ENCODE assay signal across 1 cellular context in the genomic region with DNA sequence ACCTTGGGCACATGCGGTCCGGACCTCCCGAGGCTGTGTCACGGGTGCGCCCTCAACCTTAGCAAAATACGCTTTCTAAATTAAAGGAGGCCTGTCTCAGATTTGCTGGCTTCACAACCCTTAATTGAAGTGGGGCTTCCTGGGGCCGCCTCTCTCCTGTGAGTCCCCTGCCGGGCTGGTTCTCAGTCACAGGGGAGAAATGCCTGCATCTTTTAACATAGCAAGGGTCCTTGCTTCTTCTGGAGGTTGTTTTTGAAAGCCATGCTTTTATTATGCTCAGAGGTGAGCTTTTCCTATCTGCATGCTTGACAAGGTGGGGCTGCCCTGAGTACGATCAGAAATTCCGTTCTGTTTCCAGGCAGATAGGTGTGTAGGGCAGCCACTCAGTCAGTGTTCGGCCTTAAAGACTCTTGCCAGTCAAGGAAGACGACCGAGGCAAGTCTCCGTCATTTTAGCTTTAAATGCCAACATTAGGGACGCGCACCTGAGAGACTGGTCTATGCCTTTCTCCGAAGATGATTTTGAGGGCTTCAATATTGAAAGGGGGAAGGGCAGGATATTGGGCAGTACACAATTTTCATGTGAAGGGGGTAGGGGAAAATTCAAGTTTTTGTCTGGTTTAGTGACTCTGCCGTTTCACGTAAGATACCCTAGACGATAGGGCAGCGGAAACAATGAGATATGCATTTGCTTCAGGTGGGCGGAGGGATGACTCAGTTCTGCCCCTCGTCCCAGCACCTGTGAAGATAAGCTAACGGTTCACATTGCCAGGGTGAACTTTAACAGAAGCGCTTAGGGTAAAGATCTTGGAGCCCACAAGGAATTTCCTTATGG.
TF ChIP-seq lines count a peak whose summit lies in the region.

No MANE protein-coding gene starts in this region.

TF ChIP-seq in GM12878, 131 proteins besides CTCF, POLR2A, EP300 and RAD21 (continued from another document and continues in another):
- TF ChIP-seq, protein P1, sequence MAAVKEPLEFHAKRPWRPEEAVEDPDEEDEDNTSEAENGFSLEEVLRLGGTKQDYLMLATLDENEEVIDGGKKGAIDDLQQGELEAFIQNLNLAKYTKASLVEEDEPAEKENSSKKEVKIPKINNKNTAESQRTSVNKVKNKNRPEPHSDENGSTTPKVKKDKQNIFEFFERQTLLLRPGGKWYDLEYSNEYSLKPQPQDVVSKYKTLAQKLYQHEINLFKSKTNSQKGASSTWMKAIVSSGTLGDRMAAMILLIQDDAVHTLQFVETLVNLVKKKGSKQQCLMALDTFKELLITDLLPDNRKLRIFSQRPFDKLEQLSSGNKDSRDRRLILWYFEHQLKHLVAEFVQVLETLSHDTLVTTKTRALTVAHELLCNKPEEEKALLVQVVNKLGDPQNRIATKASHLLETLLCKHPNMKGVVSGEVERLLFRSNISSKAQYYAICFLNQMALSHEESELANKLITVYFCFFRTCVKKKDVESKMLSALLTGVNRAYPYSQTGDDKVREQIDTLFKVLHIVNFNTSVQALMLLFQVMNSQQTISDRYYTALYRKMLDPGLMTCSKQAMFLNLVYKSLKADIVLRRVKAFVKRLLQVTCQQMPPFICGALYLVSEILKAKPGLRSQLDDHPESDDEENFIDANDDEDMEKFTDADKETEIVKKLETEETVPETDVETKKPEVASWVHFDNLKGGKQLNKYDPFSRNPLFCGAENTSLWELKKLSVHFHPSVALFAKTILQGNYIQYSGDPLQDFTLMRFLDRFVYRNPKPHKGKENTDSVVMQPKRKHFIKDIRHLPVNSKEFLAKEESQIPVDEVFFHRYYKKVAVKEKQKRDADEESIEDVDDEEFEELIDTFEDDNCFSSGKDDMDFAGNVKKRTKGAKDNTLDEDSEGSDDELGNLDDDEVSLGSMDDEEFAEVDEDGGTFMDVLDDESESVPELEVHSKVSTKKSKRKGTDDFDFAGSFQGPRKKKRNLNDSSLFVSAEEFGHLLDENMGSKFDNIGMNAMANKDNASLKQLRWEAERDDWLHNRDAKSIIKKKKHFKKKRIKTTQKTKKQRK (IDR thresholded peaks at IDR 0.05; ENCODE audit: low read depth, low read length) = no peak
- TF ChIP-seq RAD51 (IDR thresholded peaks at IDR 0.05) = no peak
- no peak for TF ChIP-seq SREBF2 (IDR thresholded peaks at IDR 0.05; ENCODE audit: low read length)
- TF ChIP-seq, protein P2, sequence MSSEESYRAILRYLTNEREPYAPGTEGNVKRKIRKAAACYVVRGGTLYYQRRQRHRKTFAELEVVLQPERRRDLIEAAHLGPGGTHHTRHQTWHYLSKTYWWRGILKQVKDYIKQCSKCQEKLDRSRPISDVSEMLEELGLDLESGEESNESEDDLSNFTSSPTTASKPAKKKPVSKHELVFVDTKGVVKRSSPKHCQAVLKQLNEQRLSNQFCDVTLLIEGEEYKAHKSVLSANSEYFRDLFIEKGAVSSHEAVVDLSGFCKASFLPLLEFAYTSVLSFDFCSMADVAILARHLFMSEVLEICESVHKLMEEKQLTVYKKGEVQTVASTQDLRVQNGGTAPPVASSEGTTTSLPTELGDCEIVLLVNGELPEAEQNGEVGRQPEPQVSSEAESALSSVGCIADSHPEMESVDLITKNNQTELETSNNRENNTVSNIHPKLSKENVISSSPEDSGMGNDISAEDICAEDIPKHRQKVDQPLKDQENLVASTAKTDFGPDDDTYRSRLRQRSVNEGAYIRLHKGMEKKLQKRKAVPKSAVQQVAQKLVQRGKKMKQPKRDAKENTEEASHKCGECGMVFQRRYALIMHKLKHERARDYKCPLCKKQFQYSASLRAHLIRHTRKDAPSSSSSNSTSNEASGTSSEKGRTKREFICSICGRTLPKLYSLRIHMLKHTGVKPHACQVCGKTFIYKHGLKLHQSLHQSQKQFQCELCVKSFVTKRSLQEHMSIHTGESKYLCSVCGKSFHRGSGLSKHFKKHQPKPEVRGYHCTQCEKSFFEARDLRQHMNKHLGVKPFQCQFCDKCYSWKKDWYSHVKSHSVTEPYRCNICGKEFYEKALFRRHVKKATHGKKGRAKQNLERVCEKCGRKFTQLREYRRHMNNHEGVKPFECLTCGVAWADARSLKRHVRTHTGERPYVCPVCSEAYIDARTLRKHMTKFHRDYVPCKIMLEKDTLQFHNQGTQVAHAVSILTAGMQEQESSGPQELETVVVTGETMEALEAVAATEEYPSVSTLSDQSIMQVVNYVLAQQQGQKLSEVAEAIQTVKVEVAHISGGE (CRISPR knock-in tag; IDR thresholded peaks at IDR 0.05) = no peak
- TF ChIP-seq NRF1 (conservative IDR thresholded peaks at IDR 0.05; ENCODE audit: low read depth, low read length) = no peak
- TF ChIP-seq, protein P3, sequence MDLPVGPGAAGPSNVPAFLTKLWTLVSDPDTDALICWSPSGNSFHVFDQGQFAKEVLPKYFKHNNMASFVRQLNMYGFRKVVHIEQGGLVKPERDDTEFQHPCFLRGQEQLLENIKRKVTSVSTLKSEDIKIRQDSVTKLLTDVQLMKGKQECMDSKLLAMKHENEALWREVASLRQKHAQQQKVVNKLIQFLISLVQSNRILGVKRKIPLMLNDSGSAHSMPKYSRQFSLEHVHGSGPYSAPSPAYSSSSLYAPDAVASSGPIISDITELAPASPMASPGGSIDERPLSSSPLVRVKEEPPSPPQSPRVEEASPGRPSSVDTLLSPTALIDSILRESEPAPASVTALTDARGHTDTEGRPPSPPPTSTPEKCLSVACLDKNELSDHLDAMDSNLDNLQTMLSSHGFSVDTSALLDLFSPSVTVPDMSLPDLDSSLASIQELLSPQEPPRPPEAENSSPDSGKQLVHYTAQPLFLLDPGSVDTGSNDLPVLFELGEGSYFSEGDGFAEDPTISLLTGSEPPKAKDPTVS (IDR thresholded peaks at IDR 0.05; ENCODE audit: low read depth, low read length) = no peak
- TF ChIP-seq TARDBP (IDR thresholded peaks at IDR 0.05; ENCODE audit: borderline replicate concordance) = no peak
- TF ChIP-seq, protein P4, sequence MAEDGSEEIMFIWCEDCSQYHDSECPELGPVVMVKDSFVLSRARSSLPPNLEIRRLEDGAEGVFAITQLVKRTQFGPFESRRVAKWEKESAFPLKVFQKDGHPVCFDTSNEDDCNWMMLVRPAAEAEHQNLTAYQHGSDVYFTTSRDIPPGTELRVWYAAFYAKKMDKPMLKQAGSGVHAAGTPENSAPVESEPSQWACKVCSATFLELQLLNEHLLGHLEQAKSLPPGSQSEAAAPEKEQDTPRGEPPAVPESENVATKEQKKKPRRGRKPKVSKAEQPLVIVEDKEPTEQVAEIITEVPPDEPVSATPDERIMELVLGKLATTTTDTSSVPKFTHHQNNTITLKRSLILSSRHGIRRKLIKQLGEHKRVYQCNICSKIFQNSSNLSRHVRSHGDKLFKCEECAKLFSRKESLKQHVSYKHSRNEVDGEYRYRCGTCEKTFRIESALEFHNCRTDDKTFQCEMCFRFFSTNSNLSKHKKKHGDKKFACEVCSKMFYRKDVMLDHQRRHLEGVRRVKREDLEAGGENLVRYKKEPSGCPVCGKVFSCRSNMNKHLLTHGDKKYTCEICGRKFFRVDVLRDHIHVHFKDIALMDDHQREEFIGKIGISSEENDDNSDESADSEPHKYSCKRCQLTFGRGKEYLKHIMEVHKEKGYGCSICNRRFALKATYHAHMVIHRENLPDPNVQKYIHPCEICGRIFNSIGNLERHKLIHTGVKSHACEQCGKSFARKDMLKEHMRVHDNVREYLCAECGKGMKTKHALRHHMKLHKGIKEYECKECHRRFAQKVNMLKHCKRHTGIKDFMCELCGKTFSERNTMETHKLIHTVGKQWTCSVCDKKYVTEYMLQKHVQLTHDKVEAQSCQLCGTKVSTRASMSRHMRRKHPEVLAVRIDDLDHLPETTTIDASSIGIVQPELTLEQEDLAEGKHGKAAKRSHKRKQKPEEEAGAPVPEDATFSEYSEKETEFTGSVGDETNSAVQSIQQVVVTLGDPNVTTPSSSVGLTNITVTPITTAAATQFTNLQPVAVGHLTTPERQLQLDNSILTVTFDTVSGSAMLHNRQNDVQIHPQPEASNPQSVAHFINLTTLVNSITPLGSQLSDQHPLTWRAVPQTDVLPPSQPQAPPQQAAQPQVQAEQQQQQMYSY (CRISPR knock-in tag; IDR thresholded peaks at IDR 0.05) = no peak
- no peak for TF ChIP-seq SMAD1 (IDR thresholded peaks at IDR 0.05; ENCODE audit: low read depth, partially characterized antibody)
- no peak for TF ChIP-seq EED (IDR thresholded peaks at IDR 0.05; ENCODE audit: low read depth)
- TF ChIP-seq TCF12 (IDR thresholded peaks at IDR 0.05; ENCODE audit: low read depth, low read length) = peak; percentile 70
- no peak for TF ChIP-seq FOXK2 (IDR thresholded peaks at IDR 0.05)
- TF ChIP-seq SRF (IDR thresholded peaks at IDR 0.05; ENCODE audit: low read depth in 2 of 2, low read length in 2 of 2) = no peak
- no peak for TF ChIP-seq HDAC6 (IDR thresholded peaks at IDR 0.05; ENCODE audit: unreplicated experiment)
- TF ChIP-seq, protein P5, sequence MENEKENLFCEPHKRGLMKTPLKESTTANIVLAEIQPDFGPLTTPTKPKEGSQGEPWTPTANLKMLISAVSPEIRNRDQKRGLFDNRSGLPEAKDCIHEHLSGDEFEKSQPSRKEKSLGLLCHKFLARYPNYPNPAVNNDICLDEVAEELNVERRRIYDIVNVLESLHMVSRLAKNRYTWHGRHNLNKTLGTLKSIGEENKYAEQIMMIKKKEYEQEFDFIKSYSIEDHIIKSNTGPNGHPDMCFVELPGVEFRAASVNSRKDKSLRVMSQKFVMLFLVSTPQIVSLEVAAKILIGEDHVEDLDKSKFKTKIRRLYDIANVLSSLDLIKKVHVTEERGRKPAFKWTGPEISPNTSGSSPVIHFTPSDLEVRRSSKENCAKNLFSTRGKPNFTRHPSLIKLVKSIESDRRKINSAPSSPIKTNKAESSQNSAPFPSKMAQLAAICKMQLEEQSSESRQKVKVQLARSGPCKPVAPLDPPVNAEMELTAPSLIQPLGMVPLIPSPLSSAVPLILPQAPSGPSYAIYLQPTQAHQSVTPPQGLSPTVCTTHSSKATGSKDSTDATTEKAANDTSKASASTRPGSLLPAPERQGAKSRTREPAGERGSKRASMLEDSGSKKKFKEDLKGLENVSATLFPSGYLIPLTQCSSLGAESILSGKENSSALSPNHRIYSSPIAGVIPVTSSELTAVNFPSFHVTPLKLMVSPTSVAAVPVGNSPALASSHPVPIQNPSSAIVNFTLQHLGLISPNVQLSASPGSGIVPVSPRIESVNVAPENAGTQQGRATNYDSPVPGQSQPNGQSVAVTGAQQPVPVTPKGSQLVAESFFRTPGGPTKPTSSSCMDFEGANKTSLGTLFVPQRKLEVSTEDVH (IDR thresholded peaks at IDR 0.05; ENCODE audit: low read depth, partially characterized antibody) = no peak
- TF ChIP-seq ZNF384 (IDR thresholded peaks at IDR 0.05; ENCODE audit: borderline replicate concordance, low read depth, low read length) = no peak
- no peak for TF ChIP-seq SMARCA5 (IDR thresholded peaks at IDR 0.05)
- TF ChIP-seq, protein P6, sequence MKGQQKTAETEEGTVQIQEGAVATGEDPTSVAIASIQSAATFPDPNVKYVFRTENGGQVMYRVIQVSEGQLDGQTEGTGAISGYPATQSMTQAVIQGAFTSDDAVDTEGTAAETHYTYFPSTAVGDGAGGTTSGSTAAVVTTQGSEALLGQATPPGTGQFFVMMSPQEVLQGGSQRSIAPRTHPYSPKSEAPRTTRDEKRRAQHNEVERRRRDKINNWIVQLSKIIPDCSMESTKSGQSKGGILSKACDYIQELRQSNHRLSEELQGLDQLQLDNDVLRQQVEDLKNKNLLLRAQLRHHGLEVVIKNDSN (IDR thresholded peaks at IDR 0.05; ENCODE audit: borderline replicate concordance, extremely low read length, insufficient read depth, low read depth, low read length) = no peak
- TF ChIP-seq, protein P7, sequence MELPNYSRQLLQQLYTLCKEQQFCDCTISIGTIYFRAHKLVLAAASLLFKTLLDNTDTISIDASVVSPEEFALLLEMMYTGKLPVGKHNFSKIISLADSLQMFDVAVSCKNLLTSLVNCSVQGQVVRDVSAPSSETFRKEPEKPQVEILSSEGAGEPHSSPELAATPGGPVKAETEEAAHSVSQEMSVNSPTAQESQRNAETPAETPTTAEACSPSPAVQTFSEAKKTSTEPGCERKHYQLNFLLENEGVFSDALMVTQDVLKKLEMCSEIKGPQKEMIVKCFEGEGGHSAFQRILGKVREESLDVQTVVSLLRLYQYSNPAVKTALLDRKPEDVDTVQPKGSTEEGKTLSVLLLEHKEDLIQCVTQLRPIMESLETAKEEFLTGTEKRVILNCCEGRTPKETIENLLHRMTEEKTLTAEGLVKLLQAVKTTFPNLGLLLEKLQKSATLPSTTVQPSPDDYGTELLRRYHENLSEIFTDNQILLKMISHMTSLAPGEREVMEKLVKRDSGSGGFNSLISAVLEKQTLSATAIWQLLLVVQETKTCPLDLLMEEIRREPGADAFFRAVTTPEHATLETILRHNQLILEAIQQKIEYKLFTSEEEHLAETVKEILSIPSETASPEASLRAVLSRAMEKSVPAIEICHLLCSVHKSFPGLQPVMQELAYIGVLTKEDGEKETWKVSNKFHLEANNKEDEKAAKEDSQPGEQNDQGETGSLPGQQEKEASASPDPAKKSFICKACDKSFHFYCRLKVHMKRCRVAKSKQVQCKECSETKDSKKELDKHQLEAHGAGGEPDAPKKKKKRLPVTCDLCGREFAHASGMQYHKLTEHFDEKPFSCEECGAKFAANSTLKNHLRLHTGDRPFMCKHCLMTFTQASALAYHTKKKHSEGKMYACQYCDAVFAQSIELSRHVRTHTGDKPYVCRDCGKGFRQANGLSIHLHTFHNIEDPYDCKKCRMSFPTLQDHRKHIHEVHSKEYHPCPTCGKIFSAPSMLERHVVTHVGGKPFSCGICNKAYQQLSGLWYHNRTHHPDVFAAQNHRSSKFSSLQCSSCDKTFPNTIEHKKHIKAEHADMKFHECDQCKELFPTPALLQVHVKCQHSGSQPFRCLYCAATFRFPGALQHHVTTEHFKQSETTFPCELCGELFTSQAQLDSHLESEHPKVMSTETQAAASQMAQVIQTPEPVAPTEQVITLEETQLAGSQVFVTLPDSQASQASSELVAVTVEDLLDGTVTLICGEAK (IDR thresholded peaks at IDR 0.05; ENCODE audit: borderline replicate concordance) = no peak
- TF ChIP-seq YBX1 (IDR thresholded peaks at IDR 0.05) = no peak
- TF ChIP-seq, protein P8, sequence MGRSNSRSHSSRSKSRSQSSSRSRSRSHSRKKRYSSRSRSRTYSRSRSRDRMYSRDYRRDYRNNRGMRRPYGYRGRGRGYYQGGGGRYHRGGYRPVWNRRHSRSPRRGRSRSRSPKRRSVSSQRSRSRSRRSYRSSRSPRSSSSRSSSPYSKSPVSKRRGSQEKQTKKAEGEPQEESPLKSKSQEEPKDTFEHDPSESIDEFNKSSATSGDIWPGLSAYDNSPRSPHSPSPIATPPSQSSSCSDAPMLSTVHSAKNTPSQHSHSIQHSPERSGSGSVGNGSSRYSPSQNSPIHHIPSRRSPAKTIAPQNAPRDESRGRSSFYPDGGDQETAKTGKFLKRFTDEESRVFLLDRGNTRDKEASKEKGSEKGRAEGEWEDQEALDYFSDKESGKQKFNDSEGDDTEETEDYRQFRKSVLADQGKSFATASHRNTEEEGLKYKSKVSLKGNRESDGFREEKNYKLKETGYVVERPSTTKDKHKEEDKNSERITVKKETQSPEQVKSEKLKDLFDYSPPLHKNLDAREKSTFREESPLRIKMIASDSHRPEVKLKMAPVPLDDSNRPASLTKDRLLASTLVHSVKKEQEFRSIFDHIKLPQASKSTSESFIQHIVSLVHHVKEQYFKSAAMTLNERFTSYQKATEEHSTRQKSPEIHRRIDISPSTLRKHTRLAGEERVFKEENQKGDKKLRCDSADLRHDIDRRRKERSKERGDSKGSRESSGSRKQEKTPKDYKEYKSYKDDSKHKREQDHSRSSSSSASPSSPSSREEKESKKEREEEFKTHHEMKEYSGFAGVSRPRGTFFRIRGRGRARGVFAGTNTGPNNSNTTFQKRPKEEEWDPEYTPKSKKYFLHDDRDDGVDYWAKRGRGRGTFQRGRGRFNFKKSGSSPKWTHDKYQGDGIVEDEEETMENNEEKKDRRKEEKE (IDR thresholded peaks at IDR 0.05) = no peak
- TF ChIP-seq NFIC (IDR thresholded peaks at IDR 0.05; ENCODE audit: low read depth, low read length) = no peak
- TF ChIP-seq IKZF1 (conservative IDR thresholded peaks at IDR 0.05) = peak; percentile 85
- peak; percentile 82; the same call in 1 of the 2 replicates for TF ChIP-seq BACH1 (IDR thresholded peaks at IDR 0.05; ENCODE audit: borderline replicate concordance)
- TF ChIP-seq, protein P9, sequence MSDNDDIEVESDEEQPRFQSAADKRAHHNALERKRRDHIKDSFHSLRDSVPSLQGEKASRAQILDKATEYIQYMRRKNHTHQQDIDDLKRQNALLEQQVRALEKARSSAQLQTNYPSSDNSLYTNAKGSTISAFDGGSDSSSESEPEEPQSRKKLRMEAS (IDR thresholded peaks at IDR 0.05; ENCODE audit: low read depth, low read length) = no peak
